ENCODE assay signal across 17 cellular contexts in the genomic region with DNA sequence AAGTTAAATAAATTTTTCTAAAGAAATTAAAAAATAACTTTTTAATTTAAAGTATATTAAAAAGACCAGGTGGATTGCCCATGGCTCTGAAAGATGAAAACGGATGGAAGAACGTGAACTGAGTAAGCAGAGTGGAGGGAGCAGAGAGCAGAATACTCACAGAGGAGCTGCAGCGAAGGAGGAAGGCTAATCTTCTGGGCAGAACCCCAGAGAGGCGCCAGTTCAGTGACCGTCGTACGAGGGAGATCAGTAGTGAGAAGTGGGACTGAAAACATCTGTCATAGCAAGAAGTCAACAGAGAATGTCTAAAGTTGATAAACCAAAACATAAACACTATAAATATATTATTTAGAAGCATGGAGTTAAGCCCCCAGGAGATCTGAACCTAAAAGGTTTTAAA. TPM values are rescaled to one million over a fixed set of nuclear protein-coding genes. Genes with fewer than 3 reads are reported as not detected.
A peak's percentile ranks its signal among the peaks of the same experiment; 100 is the strongest.
DNase-seq lines count a peak whose midpoint lies in the region; ATAC-seq and TF ChIP-seq lines count a peak whose summit lies in the region.
"Had no signal": no experiment of that assay in that cellular context is flagged by ENCODE, and none has a peak within 500 bp of the region (broad histone marks: within the 10 kb centered on the region; RNA-seq: fewer than 3 reads in every experiment).

No MANE protein-coding gene starts in this region.

- H3K9ac ChIP-seq in fibroblast of lung (ENCODE audit: insufficient read depth, low read length) (no peak overlapping the region), skeletal muscle tissue (ENCODE audit: low read depth in 1 of 3, low read length in 3 of 3) (peak overlapping the region in 2 of 3 donors; percentile 34 to 45)

- peak overlapping the region; percentile 52 for H3K4me2 ChIP-seq in fibroblast of lung (ENCODE audit: extremely low read depth, insufficient read depth, low read length)

- DNase-seq in NCI-H2171 treated with DMSO at 0.1 percent for 48 hours (lab: John Stamatoyannopoulos, UW), result peak; percentile 11
- no peak for DNase-seq in NCI-H2171 (lab: John Stamatoyannopoulos, UW)
- DNase-seq in NCI-H524 treated with DMSO at 0.1 percent for 48 hours (lab: John Stamatoyannopoulos, UW), result peak; percentile 3
- DNase-seq in fibroblast of lung (ENCODE audit: low read depth in 2 of 2), result no peak
- no peak for DNase-seq in foreskin fibroblast
- no peak for DNase-seq in germinal center (ENCODE audit: low spot score)
- DNase-seq: activated gamma-delta T cell treated with Interleukin-2 at 50 U/mL for 16 hours; body of pancreas; effector memory CD4-positive, alpha-beta T cell; GF-D8; naive thymus-derived CD8-positive, alpha-beta T cell; NCI-H1436 treated with DMSO at 0.1 percent for 48 hours; NCI-H748 treated with DMSO at 0.1 percent for 48 hours; small intestine; T1000 had no signal

- H3K4me1 ChIP-seq in fibroblast of lung (ENCODE audit: control insufficient read depth, extremely low read depth, insufficient read depth, low read length), result peaks cover 14% of the 10 kb centered on the region
- H3K4me1 ChIP-seq in skeletal muscle tissue (ENCODE audit: control insufficient read depth in 3 of 3, insufficient read depth in 3 of 3, low read length in 3 of 3), result peaks cover 34 to 46% (median 39%) of the 10 kb centered on the region in 3 donors

- H3K27me3 ChIP-seq in fibroblast of lung (ENCODE audit: control insufficient read depth, insufficient read depth, low read length), result no peaks in the 10 kb centered on the region
- no peaks in the 10 kb centered on the region for H3K27me3 ChIP-seq in skeletal muscle tissue (ENCODE audit: control insufficient read depth in 3 of 3, insufficient read depth in 3 of 3, low read length in 3 of 3)
- H3K27me3 ChIP-seq: body of pancreas had no signal

- H3K9me3 ChIP-seq in fibroblast of lung (ENCODE audit: control insufficient read depth, insufficient read depth, low read depth, low read length) (no peaks in the 10 kb centered on the region), skeletal muscle tissue (ENCODE audit: control insufficient read depth in 3 of 3, low read length in 3 of 3) (no peaks in the 10 kb centered on the region)
- H3K9me3 ChIP-seq: body of pancreas had no signal

- H3K4me3 ChIP-seq in fibroblast of lung (replicated peaks in 1 of 4; ENCODE audit: control extremely low read depth in 1 of 4, insufficient read depth in 1 of 4, low read depth in 3 of 4, low read length in 4 of 4) (no peak overlapping the region), skeletal muscle tissue (ENCODE audit: low read length in 3 of 3) (no peak overlapping the region), foreskin fibroblast (ENCODE audit: low read depth in 1 of 2, low read length in 2 of 2) (no peak overlapping the region)
- H3K4me3 ChIP-seq: body of pancreas had no signal

- peaks cover 64% of the 10 kb centered on the region for H3K79me2 ChIP-seq in fibroblast of lung (ENCODE audit: control insufficient read depth, insufficient read depth, low read length)

- H3K27ac ChIP-seq in fibroblast of lung (ENCODE audit: insufficient read depth, low read length) (no peak overlapping the region), skeletal muscle tissue (ENCODE audit: low read depth, low read length) (peak overlapping the region; percentile 38)
- H3K27ac ChIP-seq: body of pancreas had no signal

- TF ChIP-seq CTCF in fibroblast of lung (conservative IDR thresholded peaks at IDR 0.05 in 1 of 2, IDR thresholded peaks at IDR 0.05 in 1 of 2; ENCODE audit: low read depth in 1 of 2, low read length in 2 of 2), result no peak
- TF ChIP-seq CTCF in foreskin fibroblast (IDR thresholded peaks at IDR 0.05; ENCODE audit: low read depth, low read length), result no peak

- H4K20me1 ChIP-seq in fibroblast of lung (ENCODE audit: control insufficient read depth, extremely low read depth, insufficient read depth, low read length), result no peaks in the 10 kb centered on the region

- ATAC-seq in HG02973 (IDR thresholded peaks at IDR 0.05; ENCODE audit: unreplicated experiment), result no peak
- ATAC-seq: body of pancreas; naive thymus-derived CD8-positive, alpha-beta T cell had no signal

- H2AFZ ChIP-seq in fibroblast of lung (ENCODE audit: low read length), result no peak overlapping the region

- H3K36me3 ChIP-seq in fibroblast of lung (ENCODE audit: control insufficient read depth, insufficient read depth, low read length), result no peaks in the 10 kb centered on the region
- no peaks in the 10 kb centered on the region for H3K36me3 ChIP-seq in skeletal muscle tissue (ENCODE audit: control insufficient read depth in 3 of 3, insufficient read depth in 3 of 3, low read length in 3 of 3)

RNA-seq across cellular contexts. Expression of gene UBE2G1, which starts 34.9 kb away (rescaled TPM):
- total RNA-seq in fibroblast of lung, result 24.4 and 30.7 TPM in 2 replicates
- 45.2 and 48.4 TPM in 2 replicates for polyA plus RNA-seq in fibroblast of lung
- polyA plus RNA-seq in fibroblast of lung (2012), result 35.5 and 37.2 TPM in 2 replicates
- polyA minus RNA-seq in fibroblast of lung (ENCODE audit: low replicate concordance), result 10.1 and 10.3 TPM in 2 replicates
- 49.1 TPM for total RNA-seq in skeletal muscle tissue

Comparison
In these comparisons a context has a peak if more than half of its experiments do, and no peak if none do; other contexts are left out.
1. DNase-seq: peak in NCI-H2171 treated with DMSO at 0.1 percent for 48 hours (single experiment) and NCI-H524 treated with DMSO at 0.1 percent for 48 hours (single experiment); none in NCI-H2171 (single experiment), fibroblast of lung (0 of 2), foreskin fibroblast (0 of 2) and germinal center (single experiment).